ENCODE assay signal across 10 cellular contexts in genomic region chr7:130923930-130924329, GRCh38.
DNase-seq lines count a peak whose midpoint lies in the region; ATAC-seq, FAIRE-seq and TF ChIP-seq lines count a peak whose summit lies in the region.
"Had no signal": no experiment of that assay in that cellular context is flagged by ENCODE, and none has a peak within 500 bp of the region (broad histone marks: within the 10 kb centered on the region; RNA-seq: fewer than 3 reads in every experiment).

No MANE protein-coding gene starts in this region.

- BruUV-seq in A673 (replicated peaks; lab: Mats Ljungman, UMichigan): no TSS peak
- no TSS peak for BruUV-seq in HCT116 (replicated peaks; lab: Mats Ljungman, UMichigan)
- no TSS peak for BruUV-seq in HepG2 (replicated peaks; lab: Mats Ljungman, UMichigan)

- H3K79me2 ChIP-seq in HCT116 (ENCODE audit: insufficient read depth, low read length): peaks cover 100% of the 10 kb centered on the region
- H3K79me2 ChIP-seq in HepG2 (ENCODE audit: insufficient read depth, low read length): peaks cover 88% of the 10 kb centered on the region
- H3K79me2 ChIP-seq in SK-N-SH (ENCODE audit: insufficient read depth): peaks cover 100% of the 10 kb centered on the region

- H3K9me2 ChIP-seq in HCT116 (ENCODE audit: insufficient read depth) (no peaks in the 10 kb centered on the region), SK-N-SH (no peaks in the 10 kb centered on the region)

- ATAC-seq in HCT116 (peak; percentile 6; the same call in 1 of the 2 replicates), HepG2 (no peak)
- ATAC-seq: mucosa of descending colon had no signal

- in situ Hi-C loops in HepG2 (cut with HindIII; ENCODE audit: extremely low pct_ligation_motif_present, low pct_unique_long_range_greater_than_20kb): no loop called here

- H3K4me3 ChIP-seq in A673 (ENCODE audit: low read depth, low read length, poor library complexity, severe bottlenecking): no peak overlapping the region
- no peak overlapping the region for H3K4me3 ChIP-seq in HCT116 (replicated peaks in 1 of 2; ENCODE audit: low read depth in 1 of 2, low read length in 2 of 2)
- H3K4me3 ChIP-seq in ascending aorta: no peak overlapping the region
- no peak overlapping the region for H3K4me3 ChIP-seq in HepG2 (replicated peaks in 1 of 3; ENCODE audit: insufficient read depth in 1 of 3, low read depth in 2 of 3, low read length in 3 of 3)
- no peak overlapping the region for H3K4me3 ChIP-seq in SK-N-SH (ENCODE audit: low read depth in 2 of 2, low read length in 1 of 2)
- H3K4me3 ChIP-seq: mucosa of descending colon had no signal

- H3K4me1 ChIP-seq in A673 (ENCODE audit: insufficient read depth, low read length, poor library complexity, severe bottlenecking): peaks cover 91% of the 10 kb centered on the region
- peaks cover 85 to 100% of the 10 kb centered on the region in 2 experiments for H3K4me1 ChIP-seq in HCT116 (ENCODE audit: control insufficient read depth in 1 of 2, insufficient read depth in 2 of 2, low read length in 2 of 2)
- H3K4me1 ChIP-seq in ascending aorta: peaks cover 0 to 33% of the 10 kb centered on the region in 2 donors
- peaks cover 91% of the 10 kb centered on the region for H3K4me1 ChIP-seq in HepG2 (ENCODE audit: insufficient read depth, low read length)
- H3K4me1 ChIP-seq in SK-N-SH (ENCODE audit: control insufficient read depth in 1 of 2, insufficient read depth in 2 of 2, low read depth in 1 of 2, low read length in 1 of 2): peaks cover 4 to 68% of the 10 kb centered on the region in 2 experiments; a peak in 2 of 4 replicates

- H3K4me2 ChIP-seq in HCT116 (ENCODE audit: low read length) (peak overlapping the region; percentile 15; the same call in 1 of the 2 replicates), HepG2 (ENCODE audit: low read depth, low read length) (peak overlapping the region; percentile 23; the same call in 1 of the 2 replicates), SK-N-SH (no peak overlapping the region)

- H3K36me3 ChIP-seq in A673 (ENCODE audit: insufficient read depth, low read length, poor library complexity, severe bottlenecking): peaks cover 31% of the 10 kb centered on the region
- peaks cover 3 to 35% of the 10 kb centered on the region in 2 experiments; a peak in 2 of 4 replicates for H3K36me3 ChIP-seq in HCT116 (ENCODE audit: control insufficient read depth in 1 of 2, insufficient read depth in 2 of 2, low read length in 2 of 2)
- no peaks in the 10 kb centered on the region for H3K36me3 ChIP-seq in ascending aorta
- H3K36me3 ChIP-seq in HepG2 (replicated peaks in 1 of 2; ENCODE audit: control insufficient read depth in 1 of 2, insufficient read depth in 2 of 2, low read length in 2 of 2): peaks cover 5 to 32% of the 10 kb centered on the region in 2 experiments
- peaks cover 13 to 14% of the 10 kb centered on the region in 2 experiments for H3K36me3 ChIP-seq in SK-N-SH (replicated peaks in 1 of 2; ENCODE audit: control insufficient read depth in 1 of 2, insufficient read depth in 2 of 2, low read length in 1 of 2)

- FAIRE-seq in HepG2 (lab: Jason Lieb, UNC): no peak

- TF ChIP-seq POLR2A in HCT116 (IDR thresholded peaks at IDR 0.05; ENCODE audit: borderline replicate concordance, extremely low read depth, insufficient read depth, insufficient read length) (no peak), HepG2 (IDR thresholded peaks at IDR 0.05; ENCODE audit: insufficient read depth in 1 of 2, low read depth in 2 of 2, low read length in 2 of 2) (peak in 1 of 2 experiments; percentile 25; a peak in 1 of 4 replicates)

- TF ChIP-seq RAD21 in HCT116 (IDR thresholded peaks at IDR 0.05; ENCODE audit: low read depth) (no peak), HepG2 (CRISPR knock-in tag; IDR thresholded peaks at IDR 0.05) (no peak), SK-N-SH (IDR thresholded peaks at IDR 0.05; ENCODE audit: low read length) (no peak)

- DNase-seq in A673 (ENCODE audit: low spot score) (no peak), HCT116 (ENCODE audit: low read depth, low spot score) (no peak), ascending aorta (ENCODE audit: low spot score in 2 of 2) (no peak), HepG2 (ENCODE audit: low spot score) (no peak), SK-N-SH (no peak), SW480 (ENCODE audit: low spot score) (no peak), cortex of kidney (lab: John Stamatoyannopoulos, UW) (no peak), GM19238 (ENCODE audit: insufficient read length, low spot score) (no peak)
- DNase-seq: cerebellar nuclear complex, mucosa of descending colon had no signal

- H3K27ac ChIP-seq in A673 (ENCODE audit: low read depth, low read length, poor library complexity, severe bottlenecking) (peak overlapping the region; percentile 94), HCT116 (ENCODE audit: low read depth, low read length) (peak overlapping the region; percentile 99), ascending aorta (peak overlapping the region; percentile 47 to 89), HepG2 (ENCODE audit: extremely low read length, insufficient read depth, low read length) (peak overlapping the region; percentile 78), SK-N-SH (ENCODE audit: low read depth in 2 of 2, low read length in 1 of 2) (peak overlapping the region in 1 of 2 experiments; percentile 1; a peak in 1 of 4 replicates)

- RAD21 ChIA-PET in HCT116 (lab: Charles Lee; ENCODE audit: low non-redundant PET in 1 of 2, low total read pairs in 2 of 2, uncharacterized antibody in 2 of 2, unreplicated experiment in 2 of 2): no interaction called here

- H2AFZ ChIP-seq in HCT116 (ENCODE audit: low read depth, low read length, poor library complexity, severe bottlenecking) (no peak overlapping the region), HepG2 (ENCODE audit: low read length) (no peak overlapping the region), SK-N-SH (ENCODE audit: low read depth) (no peak overlapping the region)

- POLR2A ChIA-PET in A673 (lab: Charles Lee; ENCODE audit: low non-redundant PET) (no interaction called here), HCT116 (lab: Charles Lee) (interaction anchor here (3.4 kb wide), 1 partner anchor 12 kb away, joined by 17 read pairs; no protein-coding TSS in a partner anchor), HepG2 (lab: Yijun Ruan, JAX) (interaction anchor here (2.4 kb wide), 1 partner anchor 18 kb away, joined by 13 read pairs; no protein-coding TSS in a partner anchor), SK-N-SH (lab: Yijun Ruan, JAX) (no interaction called here)

- intact Hi-C loops in A673 (cut with micrococcal nuclease; ENCODE audit: unreplicated experiment): loop anchor here (2.0 kb wide), 1 partner anchor 51 kb away; no protein-coding TSS in a partner anchor
- intact Hi-C loops in HCT116 (cut with micrococcal nuclease): no loop called here
- intact Hi-C loops in ascending aorta (cut with DNase I): loop anchor here (2.0 kb wide), 1 partner anchor 17 kb away; no protein-coding TSS in a partner anchor
- intact Hi-C loops in HepG2 (cut with micrococcal nuclease; ENCODE audit: unreplicated experiment): no loop called here

- TF ChIP-seq EP300 in HepG2 (IDR thresholded peaks at IDR 0.05; ENCODE audit: low read depth in 2 of 2, low read length in 2 of 2) (no peak), HepG2 (CRISPR knock-in tag; IDR thresholded peaks at IDR 0.05; ENCODE audit: borderline replicate concordance) (no peak), SK-N-SH (IDR thresholded peaks at IDR 0.05; ENCODE audit: borderline replicate concordance in 1 of 2, low read depth in 1 of 2, low read length in 1 of 2) (no peak)

- CTCF ChIA-PET in A673 (lab: Charles Lee): no interaction called here
- CTCF ChIA-PET in HCT116 (lab: Charles Lee): no interaction called here
- CTCF ChIA-PET in HepG2 (lab: Yijun Ruan, JAX; ENCODE audit: low intra/inter-chr PET ratio, low total read pairs): no interaction called here
- CTCF ChIA-PET in SK-N-SH (lab: Yijun Ruan, JAX): interaction anchor here (1.0 to 1.8 kb wide), 2 partner anchors 27 to 116 kb away, joined by 4 to 10 read pairs; no protein-coding TSS in a partner anchor

- H3K9ac ChIP-seq in HCT116 (ENCODE audit: low read length) (peak overlapping the region; percentile 80), HepG2 (ENCODE audit: insufficient read depth, low read depth, low read length) (peak overlapping the region; percentile 1; the same call in 1 of the 2 replicates), SK-N-SH (no peak overlapping the region)

- 82% methylated on average over 3 of the region's 5 CpGs for WGBS in HepG2 (ENCODE audit: low lambda C conversion rate)
- WGBS in SK-N-SH (ENCODE audit: low lambda C conversion rate): 85% methylated on average over 5 of the region's 5 CpGs

- no peak for TF ChIP-seq CTCF in A673 (conservative IDR thresholded peaks at IDR 0.05; ENCODE audit: low read depth, low read length)
- TF ChIP-seq CTCF in HCT116 (IDR thresholded peaks at IDR 0.05 in 2 of 3, conservative IDR thresholded peaks at IDR 0.05 in 1 of 3; ENCODE audit: borderline replicate concordance in 1 of 3, insufficient read depth in 1 of 3, low read depth in 2 of 3, low read length in 2 of 3): no peak
- no peak for TF ChIP-seq CTCF in ascending aorta (IDR thresholded peaks at IDR 0.05)
- TF ChIP-seq CTCF in HepG2 (CRISPR knock-in tag; IDR thresholded peaks at IDR 0.05): no peak
- no peak for TF ChIP-seq CTCF in SK-N-SH (IDR thresholded peaks at IDR 0.05)

- H3K9me3 ChIP-seq in A673 (ENCODE audit: low read depth, low read length, poor library complexity, severe bottlenecking): no peaks in the 10 kb centered on the region
- H3K9me3 ChIP-seq in HCT116 (ENCODE audit: control insufficient read depth in 1 of 2, insufficient read depth in 1 of 2, low read depth in 1 of 2, low read length in 2 of 2): no peaks in the 10 kb centered on the region
- H3K9me3 ChIP-seq in ascending aorta: no peaks in the 10 kb centered on the region
- H3K9me3 ChIP-seq in HepG2 (ENCODE audit: low read length): no peaks in the 10 kb centered on the region
- H3K9me3 ChIP-seq in SK-N-SH: no peaks in the 10 kb centered on the region
- H3K9me3 ChIP-seq: mucosa of descending colon had no signal

- peaks cover 17% of the 10 kb centered on the region for H3F3A ChIP-seq in SK-N-SH (replicated peaks; ENCODE audit: insufficient read depth)

- H3K27me3 ChIP-seq in A673 (replicated peaks; ENCODE audit: insufficient read depth, low read depth, low read length, poor library complexity) (no peaks in the 10 kb centered on the region), HCT116 (ENCODE audit: insufficient read depth, low read length) (no peaks in the 10 kb centered on the region), ascending aorta (no peaks in the 10 kb centered on the region), HepG2 (ENCODE audit: control insufficient read depth in 1 of 2, insufficient read depth in 2 of 2, low read length in 2 of 2) (no peaks in the 10 kb centered on the region), SK-N-SH (ENCODE audit: insufficient read depth) (no peaks in the 10 kb centered on the region)

- H4K20me1 ChIP-seq in HCT116 (ENCODE audit: insufficient read depth): no peaks in the 10 kb centered on the region
- H4K20me1 ChIP-seq in HepG2 (ENCODE audit: insufficient read depth, low read length): peaks cover 4% of the 10 kb centered on the region; the same call in 1 of the 2 replicates
- peaks cover 6% of the 10 kb centered on the region; the same call in 1 of the 2 replicates for H4K20me1 ChIP-seq in SK-N-SH (ENCODE audit: insufficient read depth)

TF ChIP-seq in HCT116, 20 proteins besides CTCF, POLR2A, EP300 and RAD21 (continues in another document):
- TF ChIP-seq SRF (IDR thresholded peaks at IDR 0.05; ENCODE audit: low read depth): no peak

TF ChIP-seq in SK-N-SH, 30 proteins besides CTCF, POLR2A, EP300 and RAD21:
- TF ChIP-seq SIN3A (IDR thresholded peaks at IDR 0.05; ENCODE audit: borderline replicate concordance, low read depth, low read length): no peak

Comparison
In these comparisons a context has a peak if more than half of its experiments do, and no peak if none do; other contexts are left out.
1. POLR2A ChIA-PET loops: an anchor here in HCT116 (3.4 kb wide) and HepG2 (2.4 kb wide); none called in A673 and SK-N-SH.
2. intact Hi-C loops: an anchor here in A673 (2.0 kb wide) and ascending aorta (2.0 kb wide); none called in HCT116 and HepG2.